21 cellular contexts compared by ENCODE assay signal in genomic region chr1:112007169-112007568, GRCh38. TPM values are rescaled to one million over a fixed set of nuclear protein-coding genes. Genes with fewer than 3 reads are reported as not detected.
A peak's percentile ranks its signal among the peaks of the same experiment; 100 is the strongest.
DNase-seq lines count a peak whose midpoint lies in the region; ATAC-seq and TF ChIP-seq lines count a peak whose summit lies in the region.
"Had no signal": no experiment of that assay in that cellular context is flagged by ENCODE, and none has a peak within 500 bp of the region (broad histone marks: within the 10 kb centered on the region; RNA-seq: fewer than 3 reads in every experiment).

No MANE protein-coding gene starts in this region.

- H3K4me1 ChIP-seq in GM23338 (ENCODE audit: insufficient read depth) (peaks cover 32% of the 10 kb centered on the region), HUES48 (ENCODE audit: control insufficient read depth, insufficient read depth, low read length) (peaks cover 26% of the 10 kb centered on the region), tibial nerve (no peaks in the 10 kb centered on the region)
- H3K4me1 ChIP-seq: A549; BE2C; BLaER1 treated with 17β-estradiol and CSF1 and Interleukin-3, amounts not matched to agents 10 nM and 100 nM had no signal

- no peak for TF ChIP-seq POLR2A in tibial nerve (IDR thresholded peaks at IDR 0.05)

- DNase-seq in GM23338 (ENCODE audit: low spot score) (no peak), WTC11 (ENCODE audit: low spot score) (no peak), iPS-NIHi7 (ENCODE audit: extremely low spot score) (peak; percentile 13), tibial nerve (ENCODE audit: low spot score in 2 of 2) (no peak)
- DNase-seq: 8988T; ACHN; AML-193; BE2C; Calu3; CD4-positive, alpha-beta memory T cell; COR-L47; DMS53; GF-D8; HCEC 1CT had no signal

- H3K4me3 Mint-ChIP-seq in GM23338: peak overlapping the region; percentile 20; the same call in 1 of the 3 replicates
- peak overlapping the region; percentile 13; the same call in 1 of the 2 replicates for H3K4me3 Mint-ChIP-seq in WTC11
- H3K4me3 Mint-ChIP-seq: CD14-positive monocyte; CD4-positive, alpha-beta memory T cell had no signal

- peaks cover 10% of the 10 kb centered on the region for H3F3A ChIP-seq in GM23338 (replicated peaks; ENCODE audit: low read depth)

- no peaks in the 10 kb centered on the region for H3K79me2 ChIP-seq in GM23338 (replicated peaks; ENCODE audit: insufficient read depth)

- POLR2A ChIA-PET in WTC11 (lab: Charles Lee): no interaction called here

- no peak overlapping the region for H3K9ac ChIP-seq in HUES48 (ENCODE audit: low read depth, low read length)
- H3K9ac ChIP-seq: BLaER1 treated with 17β-estradiol and CSF1 and Interleukin-3, amounts not matched to agents 10 nM and 100 nM had no signal

- CTCF ChIA-PET in WTC11 (lab: Charles Lee): interaction anchor here (0.8 to 2.5 kb wide), 7 partner anchors 10 to 362 kb away, joined by 3 to 7 read pairs (median 4); no protein-coding TSS in a partner anchor

- H3K36me3 ChIP-seq in GM23338 (ENCODE audit: insufficient read depth) (no peaks in the 10 kb centered on the region), HUES48 (ENCODE audit: control insufficient read depth, insufficient read depth, low read length) (no peaks in the 10 kb centered on the region), tibial nerve (no peaks in the 10 kb centered on the region)
- H3K36me3 ChIP-seq: BE2C; BLaER1 treated with 17β-estradiol and CSF1 and Interleukin-3, amounts not matched to agents 10 nM and 100 nM had no signal

- H3K36me3 Mint-ChIP-seq in GM23338 (ENCODE audit: low read depth) (no peaks in the 10 kb centered on the region), WTC11 (no peaks in the 10 kb centered on the region)
- H3K36me3 Mint-ChIP-seq: CD14-positive monocyte; CD4-positive, alpha-beta memory T cell had no signal

- peak overlapping the region; percentile 67 for H3K4me2 ChIP-seq in GM23338
- H3K4me2 ChIP-seq: A549; BLaER1 treated with 17β-estradiol and CSF1 and Interleukin-3, amounts not matched to agents 10 nM and 100 nM had no signal

- no peak for TF ChIP-seq CTCF in GM23338 (conservative IDR thresholded peaks at IDR 0.05; ENCODE audit: low read depth in 2 of 2)
- no peak for TF ChIP-seq CTCF in WTC11 (IDR thresholded peaks at IDR 0.05)
- TF ChIP-seq CTCF in tibial nerve (IDR thresholded peaks at IDR 0.05): no peak

- H3K9me3 ChIP-seq in HUES48 (ENCODE audit: control insufficient read depth, insufficient read depth, low read length) (no peaks in the 10 kb centered on the region), tibial nerve (no peaks in the 10 kb centered on the region)
- H3K9me3 ChIP-seq: A549; BE2C; BLaER1 treated with 17β-estradiol and CSF1 and Interleukin-3, amounts not matched to agents 10 nM and 100 nM had no signal

- H3K27me3 ChIP-seq in GM23338 (ENCODE audit: insufficient read depth) (no peaks in the 10 kb centered on the region), HUES48 (ENCODE audit: control insufficient read depth, insufficient read depth, low read length) (no peaks in the 10 kb centered on the region), tibial nerve (no peaks in the 10 kb centered on the region)
- H3K27me3 ChIP-seq: BLaER1 treated with 17β-estradiol and CSF1 and Interleukin-3, amounts not matched to agents 10 nM and 100 nM had no signal

- ATAC-seq in GM23338: peak; percentile 41
- ATAC-seq in WTC11: peak; percentile 77
- no peak for ATAC-seq in GM19467 (IDR thresholded peaks at IDR 0.05; ENCODE audit: unreplicated experiment)
- ATAC-seq in GM18519 (IDR thresholded peaks at IDR 0.05; ENCODE audit: low FRiP score, unreplicated experiment): no peak
- ATAC-seq: A549 had no signal

- H3K27ac Mint-ChIP-seq in GM23338: peak overlapping the region; percentile 71; the same call in 1 of the 2 replicates
- peak overlapping the region; percentile 91 for H3K27ac Mint-ChIP-seq in WTC11
- H3K27ac Mint-ChIP-seq: CD4-positive, alpha-beta memory T cell had no signal

- H3K4me3 ChIP-seq in GM23338 (peak overlapping the region; percentile 8), HUES48 (ENCODE audit: low read depth, low read length) (no peak overlapping the region), tibial nerve (no peak overlapping the region)
- H3K4me3 ChIP-seq: A549; BLaER1 treated with 17β-estradiol and CSF1 and Interleukin-3, amounts not matched to agents 10 nM and 100 nM had no signal

- TF ChIP-seq EP300 in tibial nerve (IDR thresholded peaks at IDR 0.05): no peak

- H3K27ac ChIP-seq in GM23338 (ENCODE audit: low read depth) (peak overlapping the region; percentile 76), HUES48 (ENCODE audit: low read depth, low read length) (peak overlapping the region; percentile 63), tibial nerve (no peak overlapping the region)
- H3K27ac ChIP-seq: A549; BLaER1 treated with 17β-estradiol and CSF1 and Interleukin-3, amounts not matched to agents 10 nM and 100 nM had no signal

- H3K9me3 Mint-ChIP-seq in GM23338: no peaks in the 10 kb centered on the region
- no peaks in the 10 kb centered on the region for H3K9me3 Mint-ChIP-seq in WTC11
- H3K9me3 Mint-ChIP-seq: CD14-positive monocyte had no signal

- 0 out of 2 replicates have a peak, but pooled peaks cover 8% of the 10 kb centered on the region for H3K9me2 ChIP-seq in GM23338 (ENCODE audit: insufficient read depth)

- H4K20me1 ChIP-seq in GM23338 (replicated peaks; ENCODE audit: insufficient read depth): no peaks in the 10 kb centered on the region
- H4K20me1 ChIP-seq: BLaER1 treated with 17β-estradiol and CSF1 and Interleukin-3, amounts not matched to agents 10 nM and 100 nM had no signal

- H3K4me1 Mint-ChIP-seq in GM23338: peaks cover 37% of the 10 kb centered on the region
- peaks cover 51% of the 10 kb centered on the region for H3K4me1 Mint-ChIP-seq in WTC11
- H3K4me1 Mint-ChIP-seq: CD14-positive monocyte; CD4-positive, alpha-beta memory T cell had no signal

- peak overlapping the region; percentile 33 for H2AFZ ChIP-seq in GM23338

- H3K27me3 Mint-ChIP-seq in GM23338 (ENCODE audit: insufficient read depth, low read depth, poor library complexity) (peaks cover 3% of the 10 kb centered on the region), WTC11 (ENCODE audit: low read depth) (no peaks in the 10 kb centered on the region; the same call in 1 of the 2 replicates)

- WGBS in tibial nerve, 2 donors: 71 to 78% methylated on average over 2 of the region's 2 CpGs

TF ChIP-seq in GM23338, 12 proteins besides CTCF, POLR2A, EP300 and RAD21 (continues in another document):
- TF ChIP-seq ETS1 (IDR thresholded peaks at IDR 0.05) (no peak), ZNF114 (CRISPR knock-in tag; IDR thresholded peaks at IDR 0.05) (no peak), EZH2 (IDR thresholded peaks at IDR 0.05; ENCODE audit: low read depth, unreplicated experiment) (no peak), EZH2phosphoT487 (IDR thresholded peaks at IDR 0.05; ENCODE audit: unreplicated experiment) (no peak), CREB1 (CRISPR knock-in tag; IDR thresholded peaks at IDR 0.05; ENCODE audit: low read depth) (no peak), JUNB (IDR thresholded peaks at IDR 0.05; ENCODE audit: unreplicated experiment) (no peak)

TF ChIP-seq in WTC11, 78 proteins besides CTCF, POLR2A, EP300 and RAD21 (continues in another document):
- TF ChIP-seq ESRRA (CRISPR knock-in tag; IDR thresholded peaks at IDR 0.05; ENCODE audit: borderline replicate concordance) (no peak), NR3C1 (CRISPR knock-in tag; conservative IDR thresholded peaks at IDR 0.05; ENCODE audit: low read depth) (no peak), ERG (CRISPR knock-in tag; IDR thresholded peaks at IDR 0.05) (no peak), ATF1 (CRISPR knock-in tag; IDR thresholded peaks at IDR 0.05) (no peak), NFE2L1 (CRISPR knock-in tag; IDR thresholded peaks at IDR 0.05) (no peak), MAX (CRISPR knock-in tag; IDR thresholded peaks at IDR 0.05) (no peak), GRHL2 (CRISPR knock-in tag; IDR thresholded peaks at IDR 0.05; ENCODE audit: insufficient replicate concordance, severe bottlenecking) (no peak), ZNF425 (CRISPR knock-in tag; conservative IDR thresholded peaks at IDR 0.05) (no peak), TEAD1 (CRISPR knock-in tag; IDR thresholded peaks at IDR 0.05) (no peak)

RNA-seq across cellular contexts. Expression of gene KCND3, which starts 17.7 kb away (rescaled TPM):
- 0.10 and 1.0 TPM in 2 replicates for total RNA-seq in GM23338 (2014; rRNA removed; shearing (Covaris generic))
- polyA plus RNA-seq in GM23338 (2016; fragmentation: Nextera tagmentation; extraction: Ambion mirVana): 0.03 and 0.18 TPM in 2 replicates
- total RNA-seq in WTC11 (2021) (0.18 to 0.35 TPM (median 0.18 TPM) in 3 replicates), tibial nerve (1 to 10 TPM; 1.0 to 6.9 (median 3.9) TPM)
- total RNA-seq: CD4-positive, alpha-beta memory T cell; Daoy had no signal
- polyA plus RNA-seq: A549, CD14-positive monocyte had no signal

Comparison
In these comparisons a context has a peak if more than half of its experiments do, and no peak if none do; other contexts are left out.
1. ATAC-seq: peak in GM23338 (single experiment) and WTC11 (single experiment); none in GM19467 (single experiment) and GM18519 (single experiment).
2. H3K27ac ChIP-seq: peak in GM23338 (single experiment) and HUES48 (single experiment); none in tibial nerve (0 of 4).